18 cellular contexts compared by ENCODE assay signal in genomic region chr16:63856537-63856936, GRCh38.
"Had no signal": no experiment of that assay in that cellular context is flagged by ENCODE, and none has a peak within 500 bp of the region (broad histone marks: within the 10 kb centered on the region; RNA-seq: fewer than 3 reads in every experiment).

No MANE protein-coding gene starts in this region.

- H3K36me3 ChIP-seq: Peyer's patch had no signal

- H3K4me1 ChIP-seq: Peyer's patch had no signal

- H3K27ac ChIP-seq: Peyer's patch, RWPE1 had no signal

- ATAC-seq: activated T-cell treated with anti-CD3 and anti-CD28 coated beads, Interleukin-2, amount 50 U/mL, for 4 hours; WTC11 had no signal

- H3K4me3 ChIP-seq: Peyer's patch had no signal

- H3K9me3 ChIP-seq: Peyer's patch had no signal

- DNase-seq: activated CD4-positive, alpha-beta T cell treated with anti-CD3 and anti-CD28 coated beads for 48 hours; activated CD4-positive, alpha-beta T cell treated with anti-CD3 and anti-CD28 coated beads, Interleukin-2, amount 50 U/mL, for 4 hours; activated CD4-positive, CD25-positive, alpha-beta regulatory T cell treated with anti-CD3 and anti-CD28 coated beads, Interleukin-2, amount 50 U/mL, for 72 hours; activated gamma-delta T cell; activated naive CD4-positive, alpha-beta T cell treated with anti-CD3 and anti-CD28 coated beads for 36 hours; activated T-cell treated with anti-CD3 and anti-CD28 coated beads, Interleukin-2, amount 50 U/mL, for 4 hours; amygdala; Kasumi-1; KBM-7; NCI-H1417; NCI-H1930; NCI-H446; NCI-H526; NCI-H82; Peyer's patch; SHP77 treated with DMSO at 0.1 percent for 48 hours had no signal

- H3K27me3 ChIP-seq: Peyer's patch had no signal
